ENCODE assay signal across 1 cellular context in the genomic region with DNA sequence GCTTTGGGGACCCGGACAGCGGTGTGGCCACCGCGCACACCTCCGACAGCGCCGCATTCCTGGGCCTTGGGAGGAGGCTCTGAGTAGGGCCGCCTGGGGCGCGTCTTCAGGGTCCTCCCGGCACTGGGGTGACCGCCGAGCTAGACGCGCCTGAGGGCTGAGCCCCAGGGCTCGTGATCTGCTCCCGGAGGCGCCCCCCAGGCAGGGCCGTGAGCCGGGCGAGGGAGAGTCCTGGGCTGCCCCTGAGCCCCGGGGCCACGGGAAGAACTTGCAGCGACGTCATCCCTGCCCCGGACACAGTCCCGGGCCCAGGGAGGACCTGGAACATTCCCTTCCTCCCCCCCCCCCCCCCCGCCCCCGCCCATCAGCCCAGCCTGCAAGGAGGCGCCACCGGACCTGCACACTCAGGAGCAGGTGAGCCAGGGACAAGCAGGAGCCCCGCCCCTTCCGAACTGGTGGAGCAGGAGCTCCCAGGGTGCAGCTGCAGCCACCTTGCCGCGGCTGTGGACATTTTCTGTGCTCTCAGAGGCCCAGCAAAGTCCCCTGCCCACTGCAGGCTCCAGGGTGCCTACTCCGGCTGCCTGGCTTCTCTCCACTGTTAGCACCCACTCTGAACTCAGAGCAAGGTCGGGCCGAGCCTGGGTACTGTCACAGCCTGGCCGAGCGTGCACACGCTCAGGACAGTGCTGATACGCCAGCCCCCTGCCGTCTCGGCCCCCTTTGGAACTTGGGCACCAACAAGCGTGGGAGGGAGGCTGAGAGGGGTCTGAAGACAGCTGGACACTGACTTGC.
TF ChIP-seq lines count a peak whose summit lies in the region.

No MANE protein-coding gene starts in this region.

TF ChIP-seq in HepG2, 621 proteins besides CTCF, POLR2A, EP300 and RAD21 (continued from another document and continues in another):
- peak; percentile 4; the same call in 1 of the 2 replicates for TF ChIP-seq AKNA (CRISPR knock-in tag; IDR thresholded peaks at IDR 0.05; ENCODE audit: borderline replicate concordance)
- 0 out of 2 replicates have a peak, but pooled peaks have one; percentile 9 for TF ChIP-seq MED1 (CRISPR knock-in tag; IDR thresholded peaks at IDR 0.05)
- no peak for TF ChIP-seq MAFG (CRISPR knock-in tag; IDR thresholded peaks at IDR 0.05)
- peak; percentile 61; the same call in 1 of the 2 replicates for TF ChIP-seq ZSCAN31 (CRISPR knock-in tag; IDR thresholded peaks at IDR 0.05; ENCODE audit: low read depth)
- peak; percentile 35; the same call in 1 of the 2 replicates for TF ChIP-seq TFAP4 (IDR thresholded peaks at IDR 0.05; ENCODE audit: borderline replicate concordance, low read depth)
- TF ChIP-seq ZNF891 (CRISPR knock-in tag; IDR thresholded peaks at IDR 0.05), result peak; percentile 14; the same call in 1 of the 2 replicates
- TF ChIP-seq ZFY (CRISPR knock-in tag; IDR thresholded peaks at IDR 0.05), result peak; percentile 93
- TF ChIP-seq ARNTL (CRISPR knock-in tag; IDR thresholded peaks at IDR 0.05), result peak; percentile 47; the same call in 1 of the 2 replicates
- peak; percentile 32; the same call in 1 of the 2 replicates for TF ChIP-seq SP4 (CRISPR knock-in tag; IDR thresholded peaks at IDR 0.05)
- peak; percentile 20 for TF ChIP-seq HNF4A (CRISPR knock-in tag; IDR thresholded peaks at IDR 0.05)
- peak; percentile 42; the same call in 1 of the 2 replicates for TF ChIP-seq BRD4 (CRISPR knock-in tag; IDR thresholded peaks at IDR 0.05)
- TF ChIP-seq CBX1 (IDR thresholded peaks at IDR 0.05; ENCODE audit: low read depth), result peak; percentile 30
- peak; percentile 12 for TF ChIP-seq ZEB1 (IDR thresholded peaks at IDR 0.05; ENCODE audit: insufficient replicate concordance, low read depth)
- TF ChIP-seq, protein P1, sequence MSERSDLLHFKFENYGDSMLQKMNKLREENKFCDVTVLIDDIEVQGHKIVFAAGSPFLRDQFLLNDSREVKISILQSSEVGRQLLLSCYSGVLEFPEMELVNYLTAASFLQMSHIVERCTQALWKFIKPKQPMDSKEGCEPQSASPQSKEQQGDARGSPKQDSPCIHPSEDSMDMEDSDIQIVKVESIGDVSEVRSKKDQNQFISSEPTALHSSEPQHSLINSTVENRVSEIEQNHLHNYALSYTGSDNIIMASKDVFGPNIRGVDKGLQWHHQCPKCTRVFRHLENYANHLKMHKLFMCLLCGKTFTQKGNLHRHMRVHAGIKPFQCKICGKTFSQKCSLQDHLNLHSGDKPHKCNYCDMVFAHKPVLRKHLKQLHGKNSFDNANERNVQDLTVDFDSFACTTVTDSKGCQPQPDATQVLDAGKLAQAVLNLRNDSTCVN (CRISPR knock-in tag; IDR thresholded peaks at IDR 0.05; ENCODE audit: borderline replicate concordance), result 0 out of 2 replicates have a peak, but pooled peaks have one; percentile 24
- TF ChIP-seq PAXIP1 (CRISPR knock-in tag; conservative IDR thresholded peaks at IDR 0.05), result 0 out of 2 replicates have a peak, but pooled peaks have one; percentile 30
- TF ChIP-seq YEATS4 (CRISPR knock-in tag; IDR thresholded peaks at IDR 0.05; ENCODE audit: borderline replicate concordance), result peak; percentile 80
- peak; percentile 10; the same call in 1 of the 2 replicates for TF ChIP-seq ZNF264 (CRISPR knock-in tag; IDR thresholded peaks at IDR 0.05)
- peak; percentile 80; the same call in 1 of the 2 replicates for TF ChIP-seq SRY (CRISPR knock-in tag; IDR thresholded peaks at IDR 0.05)
- TF ChIP-seq FOXK1 (CRISPR knock-in tag; IDR thresholded peaks at IDR 0.05; ENCODE audit: borderline replicate concordance, low read depth), result no peak; the same call in 1 of the 2 replicates
- no peak for TF ChIP-seq ZBTB40 (IDR thresholded peaks at IDR 0.05)
- TF ChIP-seq ZBTB40 (CRISPR knock-in tag; IDR thresholded peaks at IDR 0.05), result peak; percentile 3; the same call in 1 of the 2 replicates
- TF ChIP-seq XRCC5 (optimal IDR thresholded peaks at IDR 0.05; ENCODE audit: low read length), result peak; percentile 12
- TF ChIP-seq HNRNPL (IDR thresholded peaks at IDR 0.05; ENCODE audit: low read depth, low read length), result peak; percentile 83
- TF ChIP-seq TBX2 (CRISPR knock-in tag; IDR thresholded peaks at IDR 0.05; ENCODE audit: borderline replicate concordance), result peak; percentile 52; the same call in 1 of the 2 replicates
- TF ChIP-seq, protein P2, sequence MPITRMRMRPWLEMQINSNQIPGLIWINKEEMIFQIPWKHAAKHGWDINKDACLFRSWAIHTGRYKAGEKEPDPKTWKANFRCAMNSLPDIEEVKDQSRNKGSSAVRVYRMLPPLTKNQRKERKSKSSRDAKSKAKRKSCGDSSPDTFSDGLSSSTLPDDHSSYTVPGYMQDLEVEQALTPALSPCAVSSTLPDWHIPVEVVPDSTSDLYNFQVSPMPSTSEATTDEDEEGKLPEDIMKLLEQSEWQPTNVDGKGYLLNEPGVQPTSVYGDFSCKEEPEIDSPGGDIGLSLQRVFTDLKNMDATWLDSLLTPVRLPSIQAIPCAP (CRISPR knock-in tag; IDR thresholded peaks at IDR 0.05; ENCODE audit: low read depth), result no peak
- 0 out of 2 replicates have a peak, but pooled peaks have one; percentile 74 for TF ChIP-seq ZNF414 (CRISPR knock-in tag; IDR thresholded peaks at IDR 0.05)
